ENCODE assay signal across 37 cellular contexts in genomic region chr4:119648398-119648797, GRCh38. TPM values are rescaled to one million over a fixed set of nuclear protein-coding genes. Genes with fewer than 3 reads are reported as not detected.
"Had no signal": no experiment of that assay in that cellular context is flagged by ENCODE, and none has a peak within 500 bp of the region (broad histone marks: within the 10 kb centered on the region; RNA-seq: fewer than 3 reads in every experiment).

No MANE protein-coding gene starts in this region.

- H3K4me1 ChIP-seq: breast epithelium, foreskin keratinocyte had no signal

- H3K27ac ChIP-seq: ascending aorta, breast epithelium, cardiac muscle cell, coronary artery, foreskin keratinocyte, gastrocnemius medialis, WERI-Rb-1 had no signal

- H3K9me3 Mint-ChIP-seq: activated B cell treated with CpG ODN at 0.5 μM for 24 hours; activated CD4-positive, alpha-beta memory T cell treated with anti-CD3 and anti-CD28 coated beads for 36 hours; activated CD4-positive, alpha-beta T cell treated with anti-CD3 and anti-CD28 coated beads, Interleukin-2, amount 10 ng/mL, durations not matched to agents 24 days and 14 days; activated naive CD4-positive, alpha-beta T cell treated with anti-CD3 and anti-CD28 coated beads, Interleukin-2, amount 10 ng/mL, durations not matched to agents 7 days and 5 days; activated naive CD4-positive, alpha-beta T cell treated with anti-CD3 and anti-CD28 coated beads, Interleukin-2, amount 50 U/mL, for 72 hours; activated naive CD8-positive, alpha-beta T cell treated with anti-CD3 and anti-CD28 coated beads, Interleukin-2, amount 10 ng/mL, durations not matched to agents 7 days and 5 days; activated T-helper 1 cell treated with anti-CD3 and anti-CD28 coated beads, Interleukin-12 subunit alpha, Interleukin-12 subunit beta, Interleukin-2, Interleukin-4 antibody, amounts not matched to agents 30 ng/mL and 10 ng/mL and 1 ng/mL, durations not matched to agents 14 hours and 24 hours and 36 hours; activated T-helper 2 cell treated with anti-CD3 and anti-CD28 coated beads, Interferon-gamma antibody, Interleukin-2, Interleukin-4, amounts not matched to agents 10 μg/mL and 5 μg/mL and 100 μg/mL, durations not matched to agents 14 hours and 24 hours and 36 hours; effector memory CD8-positive, alpha-beta T cell; T-cell; T-helper 1 cell treated with Interleukin-12 subunit alpha and Interleukin-12 subunit beta and Interleukin-4 antibody, amounts not matched to agents 30 μg/mL and 1 μg/mL, for 36 hours; T-helper 2 cell treated with Interferon-gamma antibody and Interleukin-4, amounts not matched to agents 5 μg/mL and 100 μg/mL, for 36 hours had no signal

- H3K4me3 Mint-ChIP-seq: activated B cell treated with CpG ODN at 0.5 μM for 24 hours; activated CD4-positive, alpha-beta memory T cell treated with anti-CD3 and anti-CD28 coated beads for 36 hours; activated CD4-positive, alpha-beta T cell treated with anti-CD3 and anti-CD28 coated beads, Interleukin-2, amount 10 ng/mL, durations not matched to agents 24 days and 14 days; activated CD8-positive, alpha-beta memory T cell treated with anti-CD3 and anti-CD28 coated beads, Interleukin-2, amount 10 ng/mL, durations not matched to agents 7 days and 5 days; activated CD8-positive, alpha-beta T cell treated with anti-CD3 and anti-CD28 coated beads, Interleukin-2, amount 10 ng/mL, durations not matched to agents 7 days and 5 days; activated naive CD4-positive, alpha-beta T cell treated with anti-CD3 and anti-CD28 coated beads, Interleukin-2, amount 10 ng/mL, durations not matched to agents 7 days and 5 days; activated naive CD8-positive, alpha-beta T cell treated with anti-CD3 and anti-CD28 coated beads, Interleukin-2, amount 10 ng/mL, durations not matched to agents 7 days and 5 days; activated T-helper 1 cell treated with anti-CD3 and anti-CD28 coated beads, Interleukin-12 subunit alpha, Interleukin-12 subunit beta, Interleukin-2, Interleukin-4 antibody, amounts not matched to agents 30 ng/mL and 10 ng/mL and 1 ng/mL, durations not matched to agents 14 hours and 24 hours and 36 hours; brain; effector memory CD8-positive, alpha-beta T cell; T-cell; T-helper 1 cell treated with Interleukin-12 subunit alpha and Interleukin-12 subunit beta and Interleukin-4 antibody, amounts not matched to agents 30 μg/mL and 1 μg/mL, for 36 hours; T-helper 2 cell treated with Interferon-gamma antibody and Interleukin-4, amounts not matched to agents 5 μg/mL and 100 μg/mL, for 36 hours had no signal

- H3K36me3 Mint-ChIP-seq: activated CD4-positive, alpha-beta memory T cell treated with anti-CD3 and anti-CD28 coated beads for 36 hours; activated CD8-positive, alpha-beta memory T cell treated with anti-CD3 and anti-CD28 coated beads, Interleukin-2, amount 10 ng/mL, durations not matched to agents 7 days and 5 days; activated naive CD4-positive, alpha-beta T cell treated with anti-CD3 and anti-CD28 coated beads, Interleukin-2, amount 10 ng/mL, durations not matched to agents 7 days and 5 days; activated naive CD4-positive, alpha-beta T cell treated with anti-CD3 and anti-CD28 coated beads, Interleukin-2, amount 50 U/mL, for 72 hours; activated naive CD8-positive, alpha-beta T cell treated with anti-CD3 and anti-CD28 coated beads, Interleukin-2, amount 10 ng/mL, durations not matched to agents 7 days and 5 days; brain; T-cell had no signal

- H3K27ac Mint-ChIP-seq: activated B cell treated with CpG ODN at 0.5 μM for 24 hours; activated CD4-positive, alpha-beta memory T cell treated with anti-CD3 and anti-CD28 coated beads for 36 hours; activated CD4-positive, alpha-beta T cell treated with anti-CD3 and anti-CD28 coated beads, Interleukin-2, amount 10 ng/mL, durations not matched to agents 24 days and 14 days; activated CD8-positive, alpha-beta memory T cell treated with anti-CD3 and anti-CD28 coated beads, Interleukin-2, amount 10 ng/mL, durations not matched to agents 7 days and 5 days; activated CD8-positive, alpha-beta T cell treated with anti-CD3 and anti-CD28 coated beads, Interleukin-2, amount 10 ng/mL, durations not matched to agents 7 days and 5 days; activated naive CD4-positive, alpha-beta T cell treated with anti-CD3 and anti-CD28 coated beads, Interleukin-2, amount 10 ng/mL, durations not matched to agents 7 days and 5 days; activated naive CD4-positive, alpha-beta T cell treated with anti-CD3 and anti-CD28 coated beads, Interleukin-2, amount 50 U/mL, for 72 hours; activated naive CD8-positive, alpha-beta T cell treated with anti-CD3 and anti-CD28 coated beads, Interleukin-2, amount 10 ng/mL, durations not matched to agents 7 days and 5 days; activated T-helper 1 cell treated with anti-CD3 and anti-CD28 coated beads, Interleukin-12 subunit alpha, Interleukin-12 subunit beta, Interleukin-2, Interleukin-4 antibody, amounts not matched to agents 30 ng/mL and 10 ng/mL and 1 ng/mL, durations not matched to agents 14 hours and 24 hours and 36 hours; activated T-helper 2 cell treated with anti-CD3 and anti-CD28 coated beads, Interferon-gamma antibody, Interleukin-2, Interleukin-4, amounts not matched to agents 10 μg/mL and 5 μg/mL and 100 μg/mL, durations not matched to agents 14 hours and 24 hours and 36 hours; effector memory CD8-positive, alpha-beta T cell; T-cell; T-helper 1 cell treated with Interleukin-12 subunit alpha and Interleukin-12 subunit beta and Interleukin-4 antibody, amounts not matched to agents 30 μg/mL and 1 μg/mL, for 36 hours; T-helper 2 cell treated with Interferon-gamma antibody and Interleukin-4, amounts not matched to agents 5 μg/mL and 100 μg/mL, for 36 hours had no signal

- ATAC-seq: activated CD4-positive, CD25-positive, alpha-beta regulatory T cell treated with anti-CD3 and anti-CD28 coated beads, Interleukin-2, amount 50 U/mL, for 24 hours; activated CD8-positive, alpha-beta memory T cell treated with anti-CD3 and anti-CD28 coated beads, Interleukin-2, amount 10 ng/mL, durations not matched to agents 7 days and 5 days; activated CD8-positive, alpha-beta T cell treated with anti-CD3 and anti-CD28 coated beads, Interleukin-2, amount 10 ng/mL, durations not matched to agents 7 days and 5 days; activated naive CD4-positive, alpha-beta T cell treated with anti-CD3 and anti-CD28 coated beads, Interleukin-2, amount 50 U/mL, for 72 hours; effector memory CD8-positive, alpha-beta T cell; foreskin keratinocyte; heart left ventricle; T-cell had no signal

- H3K4me1 Mint-ChIP-seq: activated B cell treated with CpG ODN at 0.5 μM for 24 hours; activated CD4-positive, alpha-beta T cell treated with anti-CD3 and anti-CD28 coated beads, Interleukin-2, amount 10 ng/mL, durations not matched to agents 24 days and 14 days; activated CD8-positive, alpha-beta memory T cell treated with anti-CD3 and anti-CD28 coated beads, Interleukin-2, amount 10 ng/mL, durations not matched to agents 7 days and 5 days; activated naive CD4-positive, alpha-beta T cell treated with anti-CD3 and anti-CD28 coated beads, Interleukin-2, amount 10 ng/mL, durations not matched to agents 7 days and 5 days had no signal

- H3K27me3 Mint-ChIP-seq: activated naive CD4-positive, alpha-beta T cell treated with anti-CD3 and anti-CD28 coated beads, Interleukin-2, amount 10 ng/mL, durations not matched to agents 7 days and 5 days had no signal

- H3K9me3 ChIP-seq: ascending aorta, breast epithelium, esophagus muscularis mucosa, gastrocnemius medialis, heart left ventricle had no signal

- H3K4me3 ChIP-seq: ascending aorta, breast epithelium, cardiac muscle cell, coronary artery, esophagus muscularis mucosa, gastrocnemius medialis, heart left ventricle had no signal

- DNase-seq: activated B cell treated with CpG ODN at 0.5 μM for 24 hours; activated CD4-positive, alpha-beta memory T cell treated with anti-CD3 and anti-CD28 coated beads for 36 hours; activated CD4-positive, alpha-beta T cell treated with anti-CD3 and anti-CD28 coated beads, Interleukin-2, amount 10 ng/mL, durations not matched to agents 24 days and 14 days; activated CD8-positive, alpha-beta memory T cell treated with anti-CD3 and anti-CD28 coated beads, Interleukin-2, amount 10 ng/mL, durations not matched to agents 7 days and 5 days; activated CD8-positive, alpha-beta memory T cell treated with anti-CD3 and anti-CD28 coated beads, Interleukin-2, amount 50 U/mL, for 4 hours; activated CD8-positive, alpha-beta T cell treated with anti-CD3 and anti-CD28 coated beads, Interleukin-2, amount 10 ng/mL, durations not matched to agents 7 days and 5 days; activated effector memory CD4-positive, alpha-beta T cell treated with anti-CD3 and anti-CD28 coated beads, Interleukin-2, amount 50 U/mL, for 16 hours; activated naive CD4-positive, alpha-beta T cell; activated naive CD4-positive, alpha-beta T cell treated with anti-CD3 and anti-CD28 coated beads, Interleukin-2, amount 10 ng/mL, durations not matched to agents 7 days and 5 days; activated naive CD8-positive, alpha-beta T cell treated with anti-CD3 and anti-CD28 coated beads, Interleukin-2, amount 10 ng/mL, durations not matched to agents 7 days and 5 days; activated T-cell treated with anti-CD3 and anti-CD28 coated beads, Interleukin-2, amount 50 U/mL, for 1 hour; activated T-cell treated with anti-CD3 and anti-CD28 coated beads, Interleukin-2, amount 50 U/mL, for 48 hours; central memory CD4-positive, alpha-beta T cell; cerebellar nuclear complex; dermis blood vessel endothelial cell; effector CD4-positive, alpha-beta T cell; effector memory CD8-positive, alpha-beta T cell; erythroblast; foreskin keratinocyte; gastrocnemius medialis; glutamatergic neuron; heart left ventricle; T-cell; T1000; WERI-Rb-1 had no signal

- H3K27me3 ChIP-seq: ascending aorta, breast epithelium, cardiac muscle cell, esophagus muscularis mucosa, foreskin keratinocyte, gastrocnemius medialis, heart left ventricle had no signal

- H3K36me3 ChIP-seq: ascending aorta, breast epithelium, cardiac muscle cell, esophagus muscularis mucosa, gastrocnemius medialis, heart left ventricle, WERI-Rb-1 had no signal

RNA-seq across cellular contexts. Expression of gene PDE5A, which starts 19.8 kb away (rescaled TPM):
- total RNA-seq: activated CD4-positive, alpha-beta T cell treated with anti-CD3 and anti-CD28 coated beads, Interleukin-2, amount 10 ng/mL, durations not matched to agents 24 days and 14 days had no signal
